In genomic region chr14:49593016-49593415, GRCh38 we compare ENCODE assay signal across 1 cellular context.
TF ChIP-seq lines count a peak whose summit lies in the region.

No MANE protein-coding gene starts in this region.

TF ChIP-seq in GM12878, 131 proteins besides CTCF, POLR2A, EP300 and RAD21:
- no peak for TF ChIP-seq BACH1 (IDR thresholded peaks at IDR 0.05; ENCODE audit: borderline replicate concordance)
- TF ChIP-seq, protein P1, sequence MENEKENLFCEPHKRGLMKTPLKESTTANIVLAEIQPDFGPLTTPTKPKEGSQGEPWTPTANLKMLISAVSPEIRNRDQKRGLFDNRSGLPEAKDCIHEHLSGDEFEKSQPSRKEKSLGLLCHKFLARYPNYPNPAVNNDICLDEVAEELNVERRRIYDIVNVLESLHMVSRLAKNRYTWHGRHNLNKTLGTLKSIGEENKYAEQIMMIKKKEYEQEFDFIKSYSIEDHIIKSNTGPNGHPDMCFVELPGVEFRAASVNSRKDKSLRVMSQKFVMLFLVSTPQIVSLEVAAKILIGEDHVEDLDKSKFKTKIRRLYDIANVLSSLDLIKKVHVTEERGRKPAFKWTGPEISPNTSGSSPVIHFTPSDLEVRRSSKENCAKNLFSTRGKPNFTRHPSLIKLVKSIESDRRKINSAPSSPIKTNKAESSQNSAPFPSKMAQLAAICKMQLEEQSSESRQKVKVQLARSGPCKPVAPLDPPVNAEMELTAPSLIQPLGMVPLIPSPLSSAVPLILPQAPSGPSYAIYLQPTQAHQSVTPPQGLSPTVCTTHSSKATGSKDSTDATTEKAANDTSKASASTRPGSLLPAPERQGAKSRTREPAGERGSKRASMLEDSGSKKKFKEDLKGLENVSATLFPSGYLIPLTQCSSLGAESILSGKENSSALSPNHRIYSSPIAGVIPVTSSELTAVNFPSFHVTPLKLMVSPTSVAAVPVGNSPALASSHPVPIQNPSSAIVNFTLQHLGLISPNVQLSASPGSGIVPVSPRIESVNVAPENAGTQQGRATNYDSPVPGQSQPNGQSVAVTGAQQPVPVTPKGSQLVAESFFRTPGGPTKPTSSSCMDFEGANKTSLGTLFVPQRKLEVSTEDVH (IDR thresholded peaks at IDR 0.05; ENCODE audit: low read depth, partially characterized antibody) = no peak
- no peak for TF ChIP-seq SMC3 (IDR thresholded peaks at IDR 0.05; ENCODE audit: borderline replicate concordance, low read length)
- TF ChIP-seq RELA (IDR thresholded peaks at IDR 0.05; ENCODE audit: borderline replicate concordance, partially characterized antibody) = no peak
- no peak for TF ChIP-seq PAX8 (IDR thresholded peaks at IDR 0.05)
- TF ChIP-seq CBX3 (IDR thresholded peaks at IDR 0.05; ENCODE audit: borderline replicate concordance, low read depth) = no peak
- TF ChIP-seq, protein P2, sequence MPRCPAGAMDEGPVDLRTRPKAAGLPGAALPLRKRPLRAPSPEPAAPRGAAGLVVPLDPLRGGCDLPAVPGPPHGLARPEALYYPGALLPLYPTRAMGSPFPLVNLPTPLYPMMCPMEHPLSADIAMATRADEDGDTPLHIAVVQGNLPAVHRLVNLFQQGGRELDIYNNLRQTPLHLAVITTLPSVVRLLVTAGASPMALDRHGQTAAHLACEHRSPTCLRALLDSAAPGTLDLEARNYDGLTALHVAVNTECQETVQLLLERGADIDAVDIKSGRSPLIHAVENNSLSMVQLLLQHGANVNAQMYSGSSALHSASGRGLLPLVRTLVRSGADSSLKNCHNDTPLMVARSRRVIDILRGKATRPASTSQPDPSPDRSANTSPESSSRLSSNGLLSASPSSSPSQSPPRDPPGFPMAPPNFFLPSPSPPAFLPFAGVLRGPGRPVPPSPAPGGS (IDR thresholded peaks at IDR 0.05; ENCODE audit: borderline replicate concordance, insufficient read depth, low read depth, low read length, poor library complexity, severe bottlenecking) = no peak
- no peak for TF ChIP-seq ATF2 (IDR thresholded peaks at IDR 0.05; ENCODE audit: low read length)
- TF ChIP-seq BCL11A (IDR thresholded peaks at IDR 0.05; ENCODE audit: low read depth, low read length) = no peak
- TF ChIP-seq USF1 (IDR thresholded peaks at IDR 0.05; ENCODE audit: borderline replicate concordance, extremely low read length, insufficient read depth, low read depth, low read length) = no peak
- TF ChIP-seq POU2F2 (IDR thresholded peaks at IDR 0.05; ENCODE audit: borderline replicate concordance, low read depth, low read length) = peak; percentile 55; the same call in 1 of the 3 replicates
- TF ChIP-seq RCOR1 (conservative IDR thresholded peaks at IDR 0.05; ENCODE audit: low read depth, low read length) = no peak
- 0 out of 2 replicates have a peak, but pooled peaks have one; percentile 28 for TF ChIP-seq NFIC (IDR thresholded peaks at IDR 0.05; ENCODE audit: low read depth, low read length)
- TF ChIP-seq JUNB (IDR thresholded peaks at IDR 0.05) = peak; percentile 23; the same call in 1 of the 2 replicates
